Comparison of ENCODE assay signal across 17 cellular contexts in the genomic region with DNA sequence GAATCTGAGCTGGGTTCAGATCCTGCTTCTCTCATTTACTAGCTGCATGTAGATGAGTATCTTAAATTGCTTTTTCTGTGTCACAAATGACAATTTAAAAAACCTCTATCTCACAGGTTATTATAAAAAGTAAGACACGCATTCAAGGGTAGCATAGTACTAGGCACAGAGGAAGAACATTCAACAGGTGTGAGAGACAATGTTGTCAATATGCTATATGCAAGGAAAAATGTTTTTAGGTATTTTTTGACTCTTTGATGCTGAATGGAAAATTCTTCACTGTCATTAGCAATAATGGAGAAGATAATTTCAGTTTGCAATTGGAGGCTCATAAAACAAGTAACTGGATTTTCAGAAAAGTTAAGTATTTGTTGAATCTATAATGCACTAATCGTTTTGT.
DNase-seq lines count a peak whose midpoint lies in the region; ATAC-seq and TF ChIP-seq lines count a peak whose summit lies in the region.
"Had no signal": no experiment of that assay in that cellular context is flagged by ENCODE, and none has a peak within 500 bp of the region (broad histone marks: within the 10 kb centered on the region; RNA-seq: fewer than 3 reads in every experiment).

No MANE protein-coding gene starts in this region.

- no peak for DNase-seq in endothelial cell (ENCODE audit: low spot score)
- no peak for DNase-seq in AG20443 (ENCODE audit: low spot score)
- no peak for DNase-seq in CD4-positive, alpha-beta T cell
- DNase-seq: 8988T; ACHN; CD8-positive, alpha-beta T cell; COR-L47; DMS153; DMS79 treated with DMSO at 0.1 percent for 48 hours; EL; GDM1; HCEC 1CT had no signal

- intact Hi-C loops in CD4-positive, alpha-beta T cell (cut with DNase I, micrococcal nuclease): no loop called here

- no peaks in the 10 kb centered on the region for H3K9me3 Mint-ChIP-seq in endothelial cell (ENCODE audit: unreplicated experiment)
- no peaks in the 10 kb centered on the region for H3K9me3 Mint-ChIP-seq in CD4-positive, alpha-beta T cell
- H3K9me3 Mint-ChIP-seq: CD8-positive, alpha-beta T cell had no signal

- 17 to 86% methylated on average over 1 of the region's 2 CpGs for WGBS in mesodermal cell (ENCODE audit: insufficient coverage in 2 of 2), 2 experiments

- H3K27ac ChIP-seq in HUES48 (ENCODE audit: low read depth, low read length) (peak overlapping the region; percentile 95), mesodermal cell (ENCODE audit: low read depth, low read length, severe bottlenecking) (peak overlapping the region; percentile 41)
- H3K27ac ChIP-seq in CD4-positive, alpha-beta T cell (ENCODE audit: low read depth, low read length): no peak overlapping the region

- H3K4me1 ChIP-seq in ES-I3 (ENCODE audit: insufficient read depth, low read length): peaks cover 20% of the 10 kb centered on the region
- peaks cover 30% of the 10 kb centered on the region for H3K4me1 ChIP-seq in HUES48 (ENCODE audit: control insufficient read depth, insufficient read depth, low read length)
- H3K4me1 ChIP-seq in mesodermal cell (ENCODE audit: control insufficient read depth, insufficient read depth, low read length, poor library complexity, severe bottlenecking): peaks cover 15% of the 10 kb centered on the region

- H3K4me3 Mint-ChIP-seq in endothelial cell (ENCODE audit: unreplicated experiment): no peak overlapping the region
- H3K4me3 Mint-ChIP-seq in CD4-positive, alpha-beta T cell: no peak overlapping the region
- H3K4me3 Mint-ChIP-seq: B cell; CD8-positive, alpha-beta T cell had no signal

- H3K4me3 ChIP-seq in HUES48 (ENCODE audit: low read depth, low read length) (no peak overlapping the region), mesodermal cell (ENCODE audit: extremely low read depth, insufficient read depth, low read length, poor library complexity, severe bottlenecking) (no peak overlapping the region)

- no peak for TF ChIP-seq CTCF in endothelial cell (IDR thresholded peaks at IDR 0.05; ENCODE audit: unreplicated experiment)
- TF ChIP-seq CTCF in CD4-positive, alpha-beta T cell (IDR thresholded peaks at IDR 0.05): no peak

- POLR2A ChIA-PET in CD4-positive, alpha-beta T cell (lab: Charles Lee): no interaction called here

- peak overlapping the region; percentile 26 for H3K9ac ChIP-seq in ES-I3 (ENCODE audit: low read depth, low read length)
- H3K9ac ChIP-seq in HUES48 (ENCODE audit: low read depth, low read length): peak overlapping the region; percentile 32; the same call in 1 of the 2 replicates

- no peaks in the 10 kb centered on the region for H3K27me3 ChIP-seq in HUES48 (ENCODE audit: control insufficient read depth, insufficient read depth, low read length)
- H3K27me3 ChIP-seq in CD4-positive, alpha-beta T cell (ENCODE audit: control insufficient read depth, insufficient read depth, low read length): peaks cover 6% of the 10 kb centered on the region

- ATAC-seq in HG02588 (IDR thresholded peaks at IDR 0.05; ENCODE audit: unreplicated experiment): no peak
- no peak for ATAC-seq in CD4-positive, alpha-beta T cell (ENCODE audit: poor library complexity)
- ATAC-seq: CD8-positive, alpha-beta T cell had no signal

- H3K9me3 ChIP-seq in ES-I3 (ENCODE audit: control insufficient read depth, insufficient read depth, low read length): no peaks in the 10 kb centered on the region
- H3K9me3 ChIP-seq in HUES48 (ENCODE audit: control insufficient read depth, insufficient read depth, low read length): peaks cover 7% of the 10 kb centered on the region
- H3K9me3 ChIP-seq in mesodermal cell (ENCODE audit: control insufficient read depth, low read length): no peaks in the 10 kb centered on the region
- H3K9me3 ChIP-seq in CD4-positive, alpha-beta T cell (ENCODE audit: control insufficient read depth, low read length): no peaks in the 10 kb centered on the region

- H3K4me1 Mint-ChIP-seq in endothelial cell (ENCODE audit: unreplicated experiment): peaks cover 61% of the 10 kb centered on the region
- H3K4me1 Mint-ChIP-seq in CD4-positive, alpha-beta T cell (ENCODE audit: low read depth): no peaks in the 10 kb centered on the region
- H3K4me1 Mint-ChIP-seq: B cell had no signal

- no peaks in the 10 kb centered on the region for H3K36me3 Mint-ChIP-seq in endothelial cell (ENCODE audit: low read depth, unreplicated experiment)
- H3K36me3 Mint-ChIP-seq in CD4-positive, alpha-beta T cell (ENCODE audit: low read depth): no peaks in the 10 kb centered on the region
- H3K36me3 Mint-ChIP-seq: CD8-positive, alpha-beta T cell had no signal

- CTCF ChIA-PET in CD4-positive, alpha-beta T cell (lab: Charles Lee): no interaction called here

- peaks cover 2% of the 10 kb centered on the region for H3K27me3 Mint-ChIP-seq in endothelial cell (ENCODE audit: unreplicated experiment)
- H3K27me3 Mint-ChIP-seq in CD4-positive, alpha-beta T cell: peaks cover 17% of the 10 kb centered on the region

- peaks cover 54% of the 10 kb centered on the region for H3K36me3 ChIP-seq in ES-I3 (ENCODE audit: insufficient read depth, low read length)
- H3K36me3 ChIP-seq in HUES48 (ENCODE audit: control insufficient read depth, insufficient read depth, low read length): peaks cover 15% of the 10 kb centered on the region
- no peaks in the 10 kb centered on the region for H3K36me3 ChIP-seq in mesodermal cell (ENCODE audit: control insufficient read depth, insufficient read depth, low read length)

- peak overlapping the region; percentile 85 for H3K27ac Mint-ChIP-seq in endothelial cell (ENCODE audit: unreplicated experiment)
- H3K27ac Mint-ChIP-seq in CD4-positive, alpha-beta T cell: no peak overlapping the region
- H3K27ac Mint-ChIP-seq: B cell; CD8-positive, alpha-beta T cell had no signal
